In genomic region chr11:108135845-108136599, GRCh38 we compare ENCODE assay signal across 8 cellular contexts. TPM values are rescaled to one million over a fixed set of nuclear protein-coding genes. Genes with fewer than 3 reads are reported as not detected.
DNase-seq lines count a peak whose midpoint lies in the region; ATAC-seq, FAIRE-seq and TF ChIP-seq lines count a peak whose summit lies in the region.

No MANE protein-coding gene starts in this region.

- no peaks in the 10 kb centered on the region for H3K27me3 ChIP-seq in uterus

- no peak for TF ChIP-seq POLR2A in uterus (IDR thresholded peaks at IDR 0.05)

- peak; percentile 55 for ATAC-seq in HG02642 (IDR thresholded peaks at IDR 0.05; ENCODE audit: poor library complexity, unreplicated experiment)
- peak; percentile 42 for ATAC-seq in memory B cell (ENCODE audit: low read depth)

- H3K4me1 Mint-ChIP-seq in memory B cell: peaks cover 4% of the 10 kb centered on the region

- H3K4me3 Mint-ChIP-seq in memory B cell: no peak overlapping the region

- H3K9me3 ChIP-seq in uterus: no peaks in the 10 kb centered on the region
- H3K9me3 ChIP-seq in kidney (ENCODE audit: control insufficient read depth in 1 of 2, low read length in 2 of 2): no peaks in the 10 kb centered on the region

- peak overlapping the region; percentile 65 for H3K27ac Mint-ChIP-seq in memory B cell

- no peak overlapping the region for H3K9ac ChIP-seq in kidney (ENCODE audit: low read length in 2 of 2)

- no peaks in the 10 kb centered on the region for H3K9me3 Mint-ChIP-seq in memory B cell

- H3K4me3 ChIP-seq in GM12864 (ENCODE audit: low read depth, low read length) (no peak overlapping the region), coronary artery (no peak overlapping the region), uterus (no peak overlapping the region), kidney (ENCODE audit: low read length in 2 of 2) (no peak overlapping the region)

- H3K36me3 ChIP-seq in uterus: no peaks in the 10 kb centered on the region
- peaks cover 23 to 28% of the 10 kb centered on the region in 2 donors for H3K36me3 ChIP-seq in kidney (ENCODE audit: control insufficient read depth in 1 of 2, insufficient read depth in 2 of 2, low read length in 2 of 2)

- H3K36me3 Mint-ChIP-seq in memory B cell: peaks cover 22% of the 10 kb centered on the region

- no peak overlapping the region for H3K27ac ChIP-seq in coronary artery
- H3K27ac ChIP-seq in uterus: no peak overlapping the region
- H3K27ac ChIP-seq in kidney (ENCODE audit: low read depth in 2 of 2, low read length in 2 of 2): no peak overlapping the region

- TF ChIP-seq CTCF in GM12864 (IDR thresholded peaks at IDR 0.05; ENCODE audit: low read depth, low read length, missing control alignments) (peak; percentile 43), coronary artery (IDR thresholded peaks at IDR 0.05) (no peak), uterus (IDR thresholded peaks at IDR 0.05) (no peak), kidney (IDR thresholded peaks at IDR 0.05; ENCODE audit: borderline replicate concordance, extremely low read depth, insufficient read depth) (no peak)

- intact Hi-C loops in uterus (cut with DNase I; ENCODE audit: low total_unique reads) (no loop called here), kidney (cut with DNase I) (no loop called here)

- no peaks in the 10 kb centered on the region for H3K27me3 Mint-ChIP-seq in memory B cell

- DNase-seq in GM12864 (ENCODE audit: low read depth): no peak
- DNase-seq in activated CD4-positive, alpha-beta T cell treated with anti-CD3 and anti-CD28 coated beads, Interleukin-2, amount 50 U/mL, for 4 hours: peak; percentile 16 to 22
- DNase-seq in memory B cell (ENCODE audit: low spot score in 2 of 2): no peak
- DNase-seq in NCI-H187 (lab: John Stamatoyannopoulos, UW): no peak
- DNase-seq in coronary artery (ENCODE audit: low spot score): no peak
- no peak for DNase-seq in uterus
- DNase-seq in kidney: no peak

- no peak for FAIRE-seq in kidney (lab: Jason Lieb, UNC)

- H3K4me1 ChIP-seq in uterus (no peaks in the 10 kb centered on the region), kidney (ENCODE audit: control insufficient read depth in 1 of 2, insufficient read depth in 1 of 2, low read depth in 1 of 2, low read length in 2 of 2) (peaks cover 0 to 2% of the 10 kb centered on the region in 2 donors)

RNA-seq across cellular contexts. Expression of gene ACAT1, which starts 14.7 kb away (rescaled TPM):
- total RNA-seq in uterus (10 to 100 TPM; 50.9 to 86.2 (median 70.9) TPM), kidney (96.4 TPM)
- polyA plus RNA-seq in kidney (ENCODE audit: insufficient read depth, low read depth, low replicate concordance): 692 TPM

Comparison
In these comparisons a context has a peak if more than half of its experiments do, and no peak if none do; other contexts are left out.
1. DNase-seq: peak in activated CD4-positive, alpha-beta T cell treated with anti-CD3 and anti-CD28 coated beads, Interleukin-2, amount 50 U/mL, for 4 hours (2 of 2); none in GM12864 (single experiment), memory B cell (0 of 2), NCI-H187 (0 of 2), coronary artery (single experiment), uterus (0 of 2) and kidney (single experiment).